ENCODE assay signal across 20 cellular contexts in the genomic region with DNA sequence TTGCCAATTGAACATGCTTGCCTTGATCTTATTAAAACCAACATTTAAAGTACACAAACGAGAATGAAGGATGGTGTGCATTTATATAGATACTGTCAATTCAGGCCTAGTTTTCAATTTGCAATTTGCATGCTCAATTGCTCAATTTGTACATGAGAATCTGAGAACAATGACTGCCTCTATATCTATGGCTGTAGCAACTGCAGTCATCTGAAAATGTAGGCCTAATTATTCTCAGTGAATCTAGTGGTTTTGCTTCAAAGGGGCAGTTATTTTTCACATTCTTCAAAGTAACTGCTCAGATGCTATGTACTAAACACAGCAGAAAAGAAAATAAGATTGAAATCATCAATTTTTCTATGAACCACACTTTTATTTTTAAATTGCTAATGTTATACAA. TPM values are rescaled to one million over a fixed set of nuclear protein-coding genes. Genes with fewer than 3 reads are reported as not detected.
"Had no signal": no experiment of that assay in that cellular context is flagged by ENCODE, and none has a peak within 500 bp of the region (broad histone marks: within the 10 kb centered on the region; RNA-seq: fewer than 3 reads in every experiment).

No MANE protein-coding gene starts in this region.

- DNase-seq: effector memory CD8-positive, alpha-beta T cell; erythroblast; foreskin keratinocyte; heart left ventricle; kidney glomerular epithelial cell; naive thymus-derived CD4-positive, alpha-beta T cell; nephron progenitor cell; psoas muscle; sigmoid colon; stimulated activated CD4-positive, alpha-beta T cell treated with anti-CD3 and anti-CD28 coated beads, Interleukin-2, amount 100 ng/mL, for 24 hours; stimulated activated CD4-positive, alpha-beta T cell treated with anti-CD3 and anti-CD28 coated beads, Interleukin-4, amount 100 ng/mL, for 4 hours; stimulated activated naive B cell treated with anti-CD40 and anti-IgM and Interleukin-4, amounts not matched to agents 10 μg/mL and 1 μg/mL and 100 μg/mL, for 72 hours; stimulated activated naive CD8-positive, alpha-beta T cell treated with anti-CD3 and anti-CD28 coated beads, Interleukin-15, amount 100 ng/mL, for 72 hours had no signal

- H3K36me3 Mint-ChIP-seq: naive thymus-derived CD4-positive, alpha-beta T cell; stimulated activated naive B cell treated with anti-CD40 and anti-IgM and Interleukin-4, amounts not matched to agents 10 μg/mL and 1 μg/mL and 100 μg/mL, for 72 hours; type B pancreatic cell had no signal

- H3K9me3 Mint-ChIP-seq: nephron progenitor cell; stimulated activated naive CD8-positive, alpha-beta T cell treated with anti-CD3 and anti-CD28 coated beads, Interleukin-15, amount 100 ng/mL, for 72 hours had no signal

- ATAC-seq: effector memory CD8-positive, alpha-beta T cell; foreskin keratinocyte; heart left ventricle; naive thymus-derived CD4-positive, alpha-beta T cell; psoas muscle; stimulated activated naive B cell treated with anti-CD40 and anti-IgM and Interleukin-4, amounts not matched to agents 10 μg/mL and 1 μg/mL and 100 μg/mL, for 72 hours; stimulated activated naive CD8-positive, alpha-beta T cell treated with anti-CD3 and anti-CD28 coated beads, Interleukin-15, amount 100 ng/mL, for 72 hours had no signal

- H3K4me3 Mint-ChIP-seq: effector memory CD8-positive, alpha-beta T cell; naive thymus-derived CD4-positive, alpha-beta T cell; nephron progenitor cell; stimulated activated naive B cell treated with anti-CD40 and anti-IgM and Interleukin-4, amounts not matched to agents 10 μg/mL and 1 μg/mL and 100 μg/mL, for 72 hours; stimulated activated naive CD8-positive, alpha-beta T cell treated with anti-CD3 and anti-CD28 coated beads, Interleukin-15, amount 100 ng/mL, for 72 hours; type B pancreatic cell had no signal

- H3K27ac Mint-ChIP-seq: effector memory CD8-positive, alpha-beta T cell; naive thymus-derived CD4-positive, alpha-beta T cell; nephron progenitor cell; stimulated activated naive B cell treated with anti-CD40 and anti-IgM and Interleukin-4, amounts not matched to agents 10 μg/mL and 1 μg/mL and 100 μg/mL, for 72 hours; stimulated activated naive CD8-positive, alpha-beta T cell treated with anti-CD3 and anti-CD28 coated beads, Interleukin-15, amount 100 ng/mL, for 72 hours; type B pancreatic cell had no signal

- H3K27me3 Mint-ChIP-seq: effector memory CD8-positive, alpha-beta T cell; stimulated activated naive CD8-positive, alpha-beta T cell treated with anti-CD3 and anti-CD28 coated beads, Interleukin-15, amount 100 ng/mL, for 72 hours; type B pancreatic cell had no signal

- H3K4me1 Mint-ChIP-seq: naive thymus-derived CD4-positive, alpha-beta T cell; nephron progenitor cell; stimulated activated naive B cell treated with anti-CD40 and anti-IgM and Interleukin-4, amounts not matched to agents 10 μg/mL and 1 μg/mL and 100 μg/mL, for 72 hours; stimulated activated naive CD8-positive, alpha-beta T cell treated with anti-CD3 and anti-CD28 coated beads, Interleukin-15, amount 100 ng/mL, for 72 hours had no signal

RNA-seq across cellular contexts. Expression of a gene that starts 18.7 kb away (rescaled TPM):
- total RNA-seq: foreskin keratinocyte; liver; lung microvascular endothelial cell; mesenteric fat pad; mononuclear cell; naive thymus-derived CD4-positive, alpha-beta T cell; omental fat pad; psoas muscle; sigmoid colon; subcutaneous adipose tissue had no signal
